Comparison of ENCODE assay signal across 18 cellular contexts in the genomic region with DNA sequence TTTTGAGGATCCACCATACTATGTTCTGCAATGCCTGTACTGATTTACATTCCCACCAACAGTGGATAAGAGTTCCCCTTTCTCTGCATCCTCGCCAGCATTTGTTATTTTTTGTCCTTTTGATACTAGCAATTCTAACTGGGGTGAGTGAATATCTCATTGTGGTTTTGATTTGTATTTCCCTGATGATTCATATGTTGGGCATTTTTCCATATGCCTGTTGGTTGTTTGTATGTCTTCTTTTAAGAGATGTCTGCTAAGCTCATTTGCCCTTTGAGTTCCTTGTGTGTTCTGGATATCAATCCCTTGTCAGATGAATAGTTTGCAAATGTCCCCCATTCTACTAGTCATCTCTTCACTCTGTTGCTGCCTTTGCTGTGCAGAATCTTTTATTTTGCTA. TPM values are rescaled to one million over a fixed set of nuclear protein-coding genes. Genes with fewer than 3 reads are reported as not detected.
DNase-seq lines count a peak whose midpoint lies in the region; ATAC-seq and TF ChIP-seq lines count a peak whose summit lies in the region.
"Had no signal": no experiment of that assay in that cellular context is flagged by ENCODE, and none has a peak within 500 bp of the region (broad histone marks: within the 10 kb centered on the region; RNA-seq: fewer than 3 reads in every experiment).

No MANE protein-coding gene starts in this region.

- H3K4me1 ChIP-seq in adipocyte (ENCODE audit: control insufficient read depth, insufficient read depth, low read length), result peaks cover 4% of the 10 kb centered on the region
- H3K4me1 ChIP-seq: colonic mucosa had no signal

- H3K4me3 ChIP-seq in AG04449 (ENCODE audit: low read depth, low read length), result no peak overlapping the region
- no peak overlapping the region for H3K4me3 ChIP-seq in adipocyte (ENCODE audit: low read length)
- H3K4me3 ChIP-seq: colonic mucosa, vagina had no signal

- no peaks in the 10 kb centered on the region for H3K27me3 ChIP-seq in adipocyte (replicated peaks; ENCODE audit: control insufficient read depth, insufficient read depth, low read length)
- H3K27me3 ChIP-seq: colonic mucosa, vagina had no signal

- H3K9me3 ChIP-seq in adipocyte (ENCODE audit: control insufficient read depth, low read length), result peaks cover 12% of the 10 kb centered on the region
- H3K9me3 ChIP-seq: colonic mucosa had no signal

- no peak overlapping the region for H3K4me3 Mint-ChIP-seq in activated CD8-positive, alpha-beta memory T cell treated with anti-CD3 and anti-CD28 coated beads, Interleukin-2, amount 10 ng/mL, durations not matched to agents 7 days and 5 days
- H3K4me3 Mint-ChIP-seq: activated CD4-positive, alpha-beta memory T cell treated with anti-CD3 and anti-CD28 coated beads, Interleukin-2, amount 10 ng/mL, durations not matched to agents 7 days and 5 days; naive B cell; stimulated activated naive B cell treated with anti-CD40 and anti-IgM and Interleukin-4, amounts not matched to agents 10 μg/mL and 1 μg/mL and 100 μg/mL, for 72 hours had no signal

- TF ChIP-seq CTCF in AG04449 (IDR thresholded peaks at IDR 0.05; ENCODE audit: insufficient read depth, low read length, missing control alignments), result no peak

- POLR2A ChIA-PET in AG04449 (lab: Yijun Ruan, JAX), result no interaction called here

- DNase-seq in AG04449 (ENCODE audit: low read depth, low spot score), result peak; percentile 21
- DNase-seq in HS-5 (ENCODE audit: low read depth), result peak; percentile 58
- peak; percentile 53 for DNase-seq in adipocyte (ENCODE audit: low read depth)
- DNase-seq in fibroblast of the conjunctiva (ENCODE audit: low read depth), result peak; percentile 45
- no peak for DNase-seq in activated CD8-positive, alpha-beta memory T cell treated with anti-CD3 and anti-CD28 coated beads, Interleukin-2, amount 10 ng/mL, durations not matched to agents 7 days and 5 days
- DNase-seq: activated CD4-positive, alpha-beta memory T cell treated with anti-CD3 and anti-CD28 coated beads, Interleukin-2, amount 10 ng/mL, durations not matched to agents 7 days and 5 days; colonic mucosa; naive B cell; NCI-H1092 treated with DMSO at 0.1 percent for 48 hours; NCI-H524; retina; stimulated activated CD4-positive, alpha-beta T cell treated with anti-CD3 and anti-CD28 coated beads, Interleukin-4, amount 100 ng/mL, for 1 hour; stimulated activated naive B cell treated with anti-CD40 and anti-IgM and Interleukin-4, amounts not matched to agents 10 μg/mL and 1 μg/mL and 100 μg/mL, for 72 hours; T1000 had no signal

- H3K27ac Mint-ChIP-seq in activated CD8-positive, alpha-beta memory T cell treated with anti-CD3 and anti-CD28 coated beads, Interleukin-2, amount 10 ng/mL, durations not matched to agents 7 days and 5 days, result no peak overlapping the region
- H3K27ac Mint-ChIP-seq: activated CD4-positive, alpha-beta memory T cell treated with anti-CD3 and anti-CD28 coated beads, Interleukin-2, amount 10 ng/mL, durations not matched to agents 7 days and 5 days; stimulated activated naive B cell treated with anti-CD40 and anti-IgM and Interleukin-4, amounts not matched to agents 10 μg/mL and 1 μg/mL and 100 μg/mL, for 72 hours had no signal

- H3K9me3 Mint-ChIP-seq in activated CD8-positive, alpha-beta memory T cell treated with anti-CD3 and anti-CD28 coated beads, Interleukin-2, amount 10 ng/mL, durations not matched to agents 7 days and 5 days (ENCODE audit: low read depth), result peaks cover 17% of the 10 kb centered on the region

- peaks cover 12% of the 10 kb centered on the region for H3K4me1 Mint-ChIP-seq in activated CD8-positive, alpha-beta memory T cell treated with anti-CD3 and anti-CD28 coated beads, Interleukin-2, amount 10 ng/mL, durations not matched to agents 7 days and 5 days

- peaks cover 9% of the 10 kb centered on the region for H3K36me3 ChIP-seq in adipocyte (ENCODE audit: control insufficient read depth, insufficient read depth, low read length, severe bottlenecking)
- H3K36me3 ChIP-seq: colonic mucosa had no signal

- H3K9ac ChIP-seq in adipocyte (ENCODE audit: low read length), result no peak overlapping the region

- CTCF ChIA-PET in AG04449 (lab: Yijun Ruan, JAX), result no interaction called here
- CTCF ChIA-PET in activated CD8-positive, alpha-beta memory T cell treated with anti-CD3 and anti-CD28 coated beads, Interleukin-2, amount 10 ng/mL, durations not matched to agents 7 days and 5 days (lab: Charles Lee), result no interaction called here

- peaks cover 51% of the 10 kb centered on the region for H3K36me3 Mint-ChIP-seq in activated CD8-positive, alpha-beta memory T cell treated with anti-CD3 and anti-CD28 coated beads, Interleukin-2, amount 10 ng/mL, durations not matched to agents 7 days and 5 days

- no peaks in the 10 kb centered on the region for H3K27me3 Mint-ChIP-seq in activated CD8-positive, alpha-beta memory T cell treated with anti-CD3 and anti-CD28 coated beads, Interleukin-2, amount 10 ng/mL, durations not matched to agents 7 days and 5 days
- H3K27me3 Mint-ChIP-seq: activated CD4-positive, alpha-beta memory T cell treated with anti-CD3 and anti-CD28 coated beads, Interleukin-2, amount 10 ng/mL, durations not matched to agents 7 days and 5 days; naive B cell; stimulated activated naive B cell treated with anti-CD40 and anti-IgM and Interleukin-4, amounts not matched to agents 10 μg/mL and 1 μg/mL and 100 μg/mL, for 72 hours had no signal

- ATAC-seq in HG03521 (IDR thresholded peaks at IDR 0.05; ENCODE audit: unreplicated experiment), result no peak
- no peak for ATAC-seq in activated CD8-positive, alpha-beta memory T cell treated with anti-CD3 and anti-CD28 coated beads, Interleukin-2, amount 10 ng/mL, durations not matched to agents 7 days and 5 days
- no peak for ATAC-seq in HG02970 (IDR thresholded peaks at IDR 0.05; ENCODE audit: low FRiP score, unreplicated experiment)
- no peak for ATAC-seq in GM18873 (IDR thresholded peaks at IDR 0.05; ENCODE audit: low FRiP score, unreplicated experiment)
- ATAC-seq: stimulated activated naive B cell treated with anti-CD40 and anti-IgM and Interleukin-4, amounts not matched to agents 10 μg/mL and 1 μg/mL and 100 μg/mL, for 72 hours had no signal

RNA-seq across cellular contexts. Expression of a gene that starts 49.0 kb away (rescaled TPM):
- not detected for total RNA-seq in activated CD8-positive, alpha-beta memory T cell treated with anti-CD3 and anti-CD28 coated beads, Interleukin-2, amount 10 ng/mL, durations not matched to agents 7 days and 5 days
- total RNA-seq: activated CD4-positive, alpha-beta memory T cell treated with anti-CD3 and anti-CD28 coated beads, Interleukin-2, amount 10 ng/mL, durations not matched to agents 7 days and 5 days had no signal
